Comparison of ENCODE assay signal across 29 cellular contexts in the genomic region with DNA sequence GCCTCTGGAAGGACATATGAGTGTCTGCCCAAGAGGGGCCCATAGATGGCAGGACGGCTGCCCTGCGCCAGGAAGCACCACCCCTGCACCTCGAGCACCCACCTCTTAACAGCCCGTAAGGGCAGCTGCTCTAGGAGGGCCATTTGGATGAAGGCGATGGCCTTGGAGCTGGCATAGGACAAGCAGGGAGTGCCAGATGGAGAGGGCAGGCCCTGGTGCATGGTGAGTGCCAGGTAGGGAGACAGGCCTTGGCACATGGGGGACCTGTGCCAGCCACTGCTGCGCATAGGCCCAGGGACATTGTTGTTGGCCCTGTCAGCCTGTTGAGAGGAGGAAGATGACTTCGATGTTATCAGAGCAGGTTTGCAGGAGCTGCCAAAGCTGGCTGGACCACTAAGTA.
"Had no signal": no experiment of that assay in that cellular context is flagged by ENCODE, and none has a peak within 500 bp of the region (broad histone marks: within the 10 kb centered on the region; RNA-seq: fewer than 3 reads in every experiment).

No MANE protein-coding gene starts in this region.

- H3K36me3 ChIP-seq: brain microvascular endothelial cell, SJCRH30 had no signal

- FAIRE-seq: TTC549 had no signal

- ATAC-seq: activated CD4-positive, alpha-beta T cell treated with anti-CD3 and anti-CD28 coated beads for 36 hours; activated CD8-positive, alpha-beta T cell treated with anti-CD3 and anti-CD28 coated beads, Interleukin-2, amount 10 ng/mL, durations not matched to agents 7 days and 5 days; activated naive CD4-positive, alpha-beta T cell treated with anti-CD3 and anti-CD28 coated beads, Interleukin-2, amount 50 U/mL, for 72 hours had no signal

- H3K27me3 ChIP-seq: brain microvascular endothelial cell had no signal

- DNase-seq: activated CD4-positive, alpha-beta T cell treated with anti-CD3 and anti-CD28 coated beads for 36 hours; activated CD4-positive, alpha-beta T cell treated with anti-CD3 and anti-CD28 coated beads, Interleukin-2, amount 10 ng/mL, durations not matched to agents 7 days and 5 days; activated CD4-positive, alpha-beta T cell treated with anti-CD3 and anti-CD28 coated beads, Interleukin-2, amount 50 U/mL, for 48 hours; activated CD8-positive, alpha-beta T cell treated with anti-CD3 and anti-CD28 coated beads, Interleukin-2, amount 10 ng/mL, durations not matched to agents 7 days and 5 days; activated gamma-delta T cell treated with Interleukin-2 at 50 U/mL for 16 hours; activated naive CD4-positive, alpha-beta T cell treated with anti-CD3 and anti-CD28 coated beads for 36 hours; activated T-cell treated with anti-CD3 and anti-CD28 coated beads, Interleukin-2, amount 50 U/mL, for 24 hours; anterior cingulate cortex; brain microvascular endothelial cell; central memory CD4-positive, alpha-beta T cell; KBM-7; NCI-H1105; NCI-H1417 treated with DMSO at 0.1 percent for 48 hours; NCI-H187 treated with DMSO at 0.1 percent for 48 hours; NCI-H2081; NCI-H2171 treated with DMSO at 0.1 percent for 48 hours; NCI-H226; NCI-H446 treated with DMSO at 0.1 percent for 48 hours; NCI-H524; NCI-H69; NCI-H82; NK-92 treated with Interleukin-12 subunit alpha and Interleukin-12 subunit beta, amount 100 ng/mL, for 24 hours; OCI-M1; SHP77; SJCRH30; T1000 had no signal

- H3K27ac ChIP-seq: brain microvascular endothelial cell, SJCRH30, SK-N-MC had no signal

- H3K4me1 ChIP-seq: SJCRH30 had no signal

- H3K4me3 ChIP-seq: SJCRH30, SK-N-MC had no signal

- H3K9me3 ChIP-seq: SJCRH30 had no signal
